ENCODE assay signal across 26 cellular contexts in genomic region chr2:71690231-71690834, GRCh38.
A peak's percentile ranks its signal among the peaks of the same experiment; 100 is the strongest.
DNase-seq lines count a peak whose midpoint lies in the region; ATAC-seq and TF ChIP-seq lines count a peak whose summit lies in the region.
"Had no signal": no experiment of that assay in that cellular context is flagged by ENCODE, and none has a peak within 500 bp of the region (broad histone marks: within the 10 kb centered on the region; RNA-seq: fewer than 3 reads in every experiment).

No MANE protein-coding gene starts in this region.

- H3K4ac ChIP-seq in mesendoderm (ENCODE audit: low read depth, low read length) = no peak overlapping the region

- ATAC-seq in Right ventricle myocardium superior (ENCODE audit: poor library complexity) = no peak
- ATAC-seq in right cardiac atrium = no peak
- no peak for ATAC-seq in upper lobe of right lung

- H3K4me2 ChIP-seq in mesendoderm (ENCODE audit: low read length) = no peak overlapping the region

- WGBS in right cardiac atrium = 94% methylated on average over 14 of the region's 14 CpGs
- WGBS in mesendoderm (ENCODE audit: extremely low coverage, insufficient coverage, low lambda C conversion rate) = no CpG with 5 or more reads among the region's 14 CpGs

- H3K23ac ChIP-seq in mesendoderm (ENCODE audit: low read length) = no peak overlapping the region

- no peak overlapping the region for H2BK15ac ChIP-seq in mesendoderm (replicated peaks; ENCODE audit: low read depth)

- H3K79me1 ChIP-seq in mesendoderm (ENCODE audit: low read length) = no peaks in the 10 kb centered on the region

- H3K36me3 ChIP-seq in mesendoderm (ENCODE audit: control insufficient read depth, insufficient read depth, low read length) (no peaks in the 10 kb centered on the region), upper lobe of right lung (no peaks in the 10 kb centered on the region)
- H3K36me3 ChIP-seq: BE2C, HAP-1 had no signal

- no peak overlapping the region for H2BK5ac ChIP-seq in mesendoderm (ENCODE audit: low read length)

- no peak overlapping the region for H3K18ac ChIP-seq in mesendoderm (ENCODE audit: low read length)

- H3K27ac ChIP-seq in right cardiac atrium (ENCODE audit: low read length) (no peak overlapping the region), mesendoderm (ENCODE audit: low read depth, low read length) (no peak overlapping the region), upper lobe of right lung (no peak overlapping the region)

- H3K9me3 ChIP-seq in right cardiac atrium (ENCODE audit: control insufficient read depth, low read length) = no peaks in the 10 kb centered on the region
- no peaks in the 10 kb centered on the region for H3K9me3 ChIP-seq in upper lobe of right lung
- H3K9me3 ChIP-seq: BE2C, HAP-1 had no signal

- peak overlapping the region; percentile 5 for H2AK5ac ChIP-seq in mesendoderm (ENCODE audit: low read length)

- peak overlapping the region; percentile 74 for H3K56ac ChIP-seq in mesendoderm (ENCODE audit: low read length)

- H3K4me1 ChIP-seq in right cardiac atrium (ENCODE audit: control insufficient read depth, insufficient read depth, low read length) (peaks cover 5% of the 10 kb centered on the region), mesendoderm (ENCODE audit: control insufficient read depth, low read depth, low read length) (peaks cover 11% of the 10 kb centered on the region), upper lobe of right lung (no peaks in the 10 kb centered on the region)
- H3K4me1 ChIP-seq: BE2C, HAP-1 had no signal

- no peak for TF ChIP-seq CTCF in upper lobe of right lung (IDR thresholded peaks at IDR 0.05)

- H3K9ac ChIP-seq in mesendoderm (ENCODE audit: low read length) = no peak overlapping the region

- intact Hi-C loops in Right ventricle myocardium superior (cut with DNase I) (no loop called here), right cardiac atrium (cut with DNase I) (no loop called here), posterior vena cava (cut with DNase I) (no loop called here), upper lobe of right lung (cut with DNase I) (no loop called here)

- H3K79me2 ChIP-seq in mesendoderm (ENCODE audit: control insufficient read depth, insufficient read depth, low read length) = no peaks in the 10 kb centered on the region

- no peaks in the 10 kb centered on the region for H3K27me3 ChIP-seq in right cardiac atrium (ENCODE audit: control insufficient read depth, insufficient read depth)
- no peaks in the 10 kb centered on the region for H3K27me3 ChIP-seq in mesendoderm (ENCODE audit: insufficient read depth, low read length, poor library complexity)
- H3K27me3 ChIP-seq in upper lobe of right lung = no peaks in the 10 kb centered on the region
- H3K27me3 ChIP-seq: BE2C had no signal

- no peak overlapping the region for H2BK120ac ChIP-seq in mesendoderm (ENCODE audit: low read depth, low read length)

- DNase-seq in Right ventricle myocardium superior (peak; percentile 31), right cardiac atrium (no peak), mesendoderm (no peak), posterior vena cava (ENCODE audit: low spot score) (peak; percentile 29), upper lobe of right lung (peak; percentile 29), epidermal melanocyte (ENCODE audit: insufficient read length, low spot score) (no peak), globus pallidus (ENCODE audit: low spot score) (no peak)
- no peak for DNase-seq in activated naive CD4-positive, alpha-beta T cell treated with Interleukin-2 at 50 U/mL for 16 hours
- DNase-seq: 8988T, ACHN, BE2C, Calu3, DMS79 treated with DMSO at 0.1 percent for 48 hours, GF-D8, GOT3, HFFc6, KBM-7, NCI-H1105 treated with DMSO at 0.1 percent for 48 hours, NCI-H1694, NCI-H2029 treated with DMSO at 0.1 percent for 48 hours, NCI-H226, NCI-H510A, NCI-H69, RPMI8226, SHP77 treated with DMSO at 0.1 percent for 48 hours had no signal

- no peak overlapping the region for H4K8ac ChIP-seq in mesendoderm (ENCODE audit: low read depth, low read length)

- no peak overlapping the region for H4K5ac ChIP-seq in mesendoderm (ENCODE audit: low read length)

- H3K4me3 ChIP-seq in right cardiac atrium (ENCODE audit: low read length) (no peak overlapping the region), mesendoderm (ENCODE audit: low read length) (no peak overlapping the region), upper lobe of right lung (no peak overlapping the region)
- H3K4me3 ChIP-seq: HAP-1 had no signal

Comparison
In these comparisons a context has a peak if more than half of its experiments do, and no peak if none do; other contexts are left out.
1. DNase-seq: peak in Right ventricle myocardium superior (single experiment), posterior vena cava (single experiment) and upper lobe of right lung (single experiment); none in right cardiac atrium (0 of 3), mesendoderm (single experiment), activated naive CD4-positive, alpha-beta T cell treated with Interleukin-2 at 50 U/mL for 16 hours (single experiment), epidermal melanocyte (single experiment) and globus pallidus (single experiment).